Comparison of ENCODE assay signal across 24 cellular contexts in the genomic region with DNA sequence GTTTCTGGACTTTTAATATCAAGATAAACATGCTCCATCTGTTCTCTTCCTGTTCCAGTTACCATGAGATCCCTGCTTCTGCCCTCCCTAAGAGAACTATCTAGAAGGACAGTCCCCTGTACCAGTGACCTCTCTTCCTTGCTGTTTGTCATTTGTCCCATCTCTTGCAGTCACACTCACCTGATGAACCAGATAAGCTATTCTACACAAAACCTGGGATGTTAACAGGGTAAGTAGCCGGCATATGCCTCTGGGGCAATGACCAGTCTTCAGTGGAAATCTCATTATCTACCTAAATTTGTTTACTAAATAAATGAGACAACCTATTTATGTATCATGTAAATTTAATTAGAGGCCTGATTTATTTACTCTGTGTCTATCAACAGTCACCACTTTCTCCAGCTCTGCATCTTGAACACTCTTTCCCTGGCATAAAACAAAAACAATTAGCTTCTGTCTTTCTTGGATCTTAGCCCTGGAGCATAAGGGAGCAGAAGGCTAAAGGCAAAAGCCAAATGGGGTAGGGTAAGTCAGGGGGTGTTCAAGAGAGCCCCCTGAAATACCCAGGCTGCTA.
"Had no signal": no experiment of that assay in that cellular context is flagged by ENCODE, and none has a peak within 500 bp of the region (broad histone marks: within the 10 kb centered on the region; RNA-seq: fewer than 3 reads in every experiment).

No MANE protein-coding gene starts in this region.

- H3K27me3 ChIP-seq: cardiac muscle cell, neural progenitor cell, tibial nerve, uterus had no signal

- ATAC-seq: activated T-helper 17 cell treated with anti-CD3 and anti-CD28 coated beads, Interleukin-2, amount 50 U/mL, for 72 hours; left cardiac atrium; naive thymus-derived CD4-positive, alpha-beta T cell; psoas muscle; right cardiac atrium; stimulated activated naive CD8-positive, alpha-beta T cell treated with anti-CD3 and anti-CD28 coated beads, Interleukin-15, Interleukin-2, amounts not matched to agents 100 U/mL and 50 U/mL, for 24 hours had no signal

- H3K27ac ChIP-seq: cardiac muscle cell, neural progenitor cell, psoas muscle, tibial nerve, uterus had no signal

- H3K9me3 ChIP-seq: psoas muscle, tibial nerve, uterus had no signal

- H3K36me3 ChIP-seq: cardiac muscle cell, neural progenitor cell, tibial nerve, uterus had no signal

- H3K4me1 ChIP-seq: neural progenitor cell, psoas muscle, tibial nerve, uterus had no signal

- DNase-seq: activated CD4-positive, alpha-beta memory T cell treated with anti-CD3 and anti-CD28 coated beads, Interleukin-2, amount 10 ng/mL, durations not matched to agents 7 days and 5 days; activated CD4-positive, alpha-beta T cell treated with anti-CD3 and anti-CD28 coated beads for 48 hours; activated CD4-positive, CD25-positive, alpha-beta regulatory T cell; activated naive CD4-positive, alpha-beta T cell treated with Interleukin-2 at 50 U/mL for 16 hours; activated naive CD8-positive, alpha-beta T cell treated with anti-CD3 and anti-CD28 coated beads, Interleukin-2, amount 10 ng/mL, durations not matched to agents 7 days and 5 days; activated T-cell treated with anti-CD3 and anti-CD28 coated beads, Interleukin-2, amount 50 U/mL, for 1 hour; amygdala; endodermal cell; foreskin melanocyte; glutamatergic neuron; hippocampal formation; left cardiac atrium; mesenchymal stem cell; naive thymus-derived CD4-positive, alpha-beta T cell; psoas muscle; right cardiac atrium; stimulated activated CD4-positive, alpha-beta T cell treated with anti-CD3 and anti-CD28 coated beads, Interleukin-2, amount 100 ng/mL, for 24 hours; stimulated activated naive CD8-positive, alpha-beta T cell treated with anti-CD3 and anti-CD28 coated beads, Interleukin-15, Interleukin-2, amounts not matched to agents 100 U/mL and 50 U/mL, for 24 hours; substantia nigra; uterus had no signal

- H3K4me3 ChIP-seq: cardiac muscle cell, neural progenitor cell, psoas muscle, tibial nerve, uterus had no signal
